6 cellular contexts compared by ENCODE assay signal in genomic region chr1:120431626-120432025, GRCh38. TPM values are rescaled to one million over a fixed set of nuclear protein-coding genes. Genes with fewer than 3 reads are reported as not detected.
A peak's percentile ranks its signal among the peaks of the same experiment; 100 is the strongest.
DNase-seq lines count a peak whose midpoint lies in the region; TF ChIP-seq lines count a peak whose summit lies in the region.
"Not testable (repeated sequence)": the region's sequence is repeated elsewhere in the genome, so short reads cannot be mapped to it uniquely, and the experiment has no call there.

No MANE protein-coding gene starts in this region.

- not testable (repeated sequence) for H3K27me3 ChIP-seq in adipocyte (replicated peaks; ENCODE audit: control insufficient read depth, insufficient read depth, low read length)

- not testable (repeated sequence) for H3K9ac ChIP-seq in adipocyte (ENCODE audit: low read length)

- not testable (repeated sequence) for H3K36me3 ChIP-seq in adipocyte (ENCODE audit: control insufficient read depth, insufficient read depth, low read length, severe bottlenecking)

- not testable (repeated sequence) for H3K4me3 ChIP-seq in adipocyte (ENCODE audit: low read length); fibroblast of mammary gland (ENCODE audit: control insufficient read depth, low read depth, low read length); fibroblast of villous mesenchyme (ENCODE audit: low read depth, low read length)

- not testable (repeated sequence) for H3K4me1 ChIP-seq in adipocyte (ENCODE audit: control insufficient read depth, insufficient read depth, low read length)

- not testable (repeated sequence) for TF ChIP-seq CTCF in fibroblast of mammary gland (conservative IDR thresholded peaks at IDR 0.05; ENCODE audit: control insufficient read depth, insufficient read depth, low read depth, low read length); fibroblast of villous mesenchyme (IDR thresholded peaks at IDR 0.05; ENCODE audit: insufficient read depth, low read depth, low read length)

- DNase-seq in EH (ENCODE audit: low read depth) (peak; percentile 44), GM04504 (ENCODE audit: low read depth) (peak; percentile 25), adipocyte (ENCODE audit: low read depth) (peak; percentile 18), fibroblast of mammary gland (ENCODE audit: low read depth) (peak; percentile 3), fibroblast of villous mesenchyme (ENCODE audit: low read depth) (peak; percentile 3), islet precursor cell (peak; percentile 76)

- H3K9me3 ChIP-seq in adipocyte (ENCODE audit: control insufficient read depth, low read length), result not testable (repeated sequence)

RNA-seq across cellular contexts. Expression of gene NBPF8, which starts 16.8 kb away (rescaled TPM):
- total RNA-seq in fibroblast of villous mesenchyme, result 10.6 and 19.0 TPM in 2 replicates

Comparison
In these comparisons a context has a peak if more than half of its experiments do, and no peak if none do; other contexts are left out.
1. DNase-seq: peak in every context shown above with its lines; median percentile 76 in islet precursor cell; 44 in EH; 25 in GM04504; 18 in adipocyte; 3 in fibroblast of mammary gland; 3 in fibroblast of villous mesenchyme.